In genomic region chr7:80984619-80985018, GRCh38 we compare ENCODE assay signal across 28 cellular contexts.
"Had no signal": no experiment of that assay in that cellular context is flagged by ENCODE, and none has a peak within 500 bp of the region (broad histone marks: within the 10 kb centered on the region; RNA-seq: fewer than 3 reads in every experiment).

No MANE protein-coding gene starts in this region.

- DNase-seq: activated CD4-positive, alpha-beta T cell treated with anti-CD3 and anti-CD28 coated beads for 48 hours; activated CD4-positive, alpha-beta T cell treated with anti-CD3 and anti-CD28 coated beads, Interleukin-2, amount 50 U/mL, for 48 hours; activated CD8-positive, alpha-beta memory T cell treated with anti-CD3 and anti-CD28 coated beads for 24 hours; activated effector memory CD4-positive, alpha-beta T cell treated with Interleukin-2 at 50 U/mL for 16 hours; activated naive CD4-positive, alpha-beta T cell treated with Interleukin-2 at 50 U/mL for 16 hours; adrenal gland; aorta; body of pancreas; cerebellar nuclear complex; colonic mucosa; effector CD8-positive, alpha-beta T cell; gastrocnemius medialis; left cardiac atrium; left ventricle myocardium superior; midbrain; naive thymus-derived CD4-positive, alpha-beta T cell; ovary; stimulated activated CD4-positive, alpha-beta T cell treated with anti-CD3 and anti-CD28 coated beads, Interleukin-4, amount 100 ng/mL, for 24 hours; substantia nigra; T-helper 17 cell; T1000; WERI-Rb-1 had no signal

- H3K27ac ChIP-seq: adrenal gland, body of pancreas, cardiac muscle cell, colonic mucosa, gastrocnemius medialis, hepatocyte, ovary, prostate gland, vagina, WERI-Rb-1 had no signal

- ATAC-seq: activated CD4-positive, CD25-positive, alpha-beta regulatory T cell treated with anti-CD3 and anti-CD28 coated beads, Interleukin-2, amount 50 U/mL, for 24 hours; body of pancreas; gastrocnemius medialis; left cardiac atrium; left ventricle myocardium superior; naive thymus-derived CD4-positive, alpha-beta T cell; stimulated activated effector memory CD8-positive, alpha-beta T cell treated with anti-CD3 and anti-CD28 coated beads, Interleukin-12 subunit alpha, Interleukin-12 subunit beta, amount 100 ng/mL, for 72 hours; T-helper 17 cell had no signal

- H2AFZ ChIP-seq: hepatocyte had no signal

- H3K27me3 ChIP-seq: adrenal gland, body of pancreas, cardiac muscle cell, colonic mucosa, gastrocnemius medialis, hepatocyte, ovary, vagina had no signal

- H3K9me3 ChIP-seq: adrenal gland, body of pancreas, colonic mucosa, gastrocnemius medialis, ovary, prostate gland, vagina had no signal

- H3K4me1 ChIP-seq: adrenal gland, body of pancreas, colonic mucosa, gastrocnemius medialis, prostate gland, vagina had no signal

- H3K4me3 ChIP-seq: adrenal gland, body of pancreas, cardiac muscle cell, colonic mucosa, gastrocnemius medialis, hepatocyte, ovary, prostate gland, vagina had no signal

- H3K79me2 ChIP-seq: hepatocyte had no signal

- H3K36me3 ChIP-seq: adrenal gland, cardiac muscle cell, colonic mucosa, gastrocnemius medialis, ovary, prostate gland, vagina, WERI-Rb-1 had no signal

- H3K4me2 ChIP-seq: hepatocyte had no signal
